ENCODE assay signal across 27 cellular contexts in genomic region chr12:49046129-49046895, GRCh38. TPM values are rescaled to one million over a fixed set of nuclear protein-coding genes. Genes with fewer than 3 reads are reported as not detected.
DNase-seq lines count a peak whose midpoint lies in the region; ATAC-seq and TF ChIP-seq lines count a peak whose summit lies in the region.
"Had no signal": no experiment of that assay in that cellular context is flagged by ENCODE, and none has a peak within 500 bp of the region (broad histone marks: within the 10 kb centered on the region; RNA-seq: fewer than 3 reads in every experiment).

No MANE protein-coding gene starts in this region.

- no peaks in the 10 kb centered on the region for H3K9me3 Mint-ChIP-seq in Calu3 (ENCODE audit: low read depth, unreplicated experiment)
- H3K9me3 Mint-ChIP-seq: CD4-positive, alpha-beta T cell had no signal

- H2BK5ac ChIP-seq in IMR-90 (ENCODE audit: low read depth, low read length, poor library complexity, severe bottlenecking): no peak overlapping the region

- H3K4me2 ChIP-seq in IMR-90 (ENCODE audit: low read depth, low read length) (no peak overlapping the region), osteoblast (ENCODE audit: insufficient read depth, low read length) (no peak overlapping the region)
- H3K4me2 ChIP-seq: BLaER1 had no signal

- H3K36me3 ChIP-seq in right atrium auricular region (peaks cover 100% of the 10 kb centered on the region), IMR-90 (ENCODE audit: control insufficient read depth, insufficient read depth, low read length) (peaks cover 87% of the 10 kb centered on the region), osteoblast (ENCODE audit: insufficient read depth, low read length) (peaks cover 94% of the 10 kb centered on the region)

- TF ChIP-seq CTCF in right atrium auricular region (IDR thresholded peaks at IDR 0.05) (no peak), IMR-90 (conservative IDR thresholded peaks at IDR 0.05; ENCODE audit: low read depth, low read length) (no peak), osteoblast (IDR thresholded peaks at IDR 0.05; ENCODE audit: extremely low read depth, low read depth, low read length) (no peak), Calu3 (IDR thresholded peaks at IDR 0.05; ENCODE audit: unreplicated experiment) (no peak)

- intact Hi-C loops in Right ventricle myocardium superior (cut with DNase I) (no loop called here), IMR-90 (cut with micrococcal nuclease) (no loop called here), left ventricle myocardium superior (cut with micrococcal nuclease) (no loop called here), Calu3 (cut with micrococcal nuclease; ENCODE audit: unreplicated experiment) (no loop called here)

- no peak for ATAC-seq in Right ventricle myocardium superior (ENCODE audit: poor library complexity)
- ATAC-seq in IMR-90 (ENCODE audit: low read depth): no peak
- peak; percentile 39 for ATAC-seq in left ventricle myocardium superior
- ATAC-seq: HepG2, K562 had no signal

- DNase-seq in Right ventricle myocardium superior (peak; percentile 39), right atrium auricular region (ENCODE audit: low spot score) (no peak), IMR-90 (no peak), left ventricle myocardium superior (no peak), osteoblast (ENCODE audit: insufficient read length, low spot score, missing footprints) (peak; percentile 50), Calu3 (no peak), caudate nucleus (lab: John Stamatoyannopoulos, UW) (no peak), T1000 (lab: John Stamatoyannopoulos, UW) (no peak)
- DNase-seq: CD4-positive, alpha-beta T cell; COR-L47; H7; Kasumi-1; MV-4-11; NCI-H1105; NCI-H146; NCI-H1930; NCI-H2107; NCI-H524 treated with DMSO at 0.1 percent for 48 hours; NCI-H82; RPMI8226; SHP77 treated with DMSO at 0.1 percent for 48 hours had no signal

- H3K4me3 Mint-ChIP-seq in Calu3 (ENCODE audit: low read depth, unreplicated experiment): no peak overlapping the region
- H3K4me3 Mint-ChIP-seq: CD4-positive, alpha-beta T cell had no signal

- no peak for TF ChIP-seq RAD21 in IMR-90 (IDR thresholded peaks at IDR 0.05; ENCODE audit: low read length)

- no peak overlapping the region for H2BK20ac ChIP-seq in IMR-90 (ENCODE audit: low read depth, low read length)

- dilution Hi-C loops in IMR-90 (cut with HindIII; ENCODE audit: low sequenced_read_pairs, unreplicated experiment): no loop called here

- no peaks in the 10 kb centered on the region for H3K4me1 Mint-ChIP-seq in Calu3 (ENCODE audit: low read depth, unreplicated experiment)

- H2BK120ac ChIP-seq in IMR-90 (ENCODE audit: low read depth, low read length): no peak overlapping the region

- H2AK9ac ChIP-seq in IMR-90 (replicated peaks; ENCODE audit: low read depth, low read length, poor library complexity): peak overlapping the region; percentile 61

- peaks cover 38% of the 10 kb centered on the region for H3K79me2 ChIP-seq in osteoblast (ENCODE audit: insufficient read depth, low read length)

- BruUV-seq in IMR-90 (replicated peaks; lab: Mats Ljungman, UMichigan) (no TSS peak), Calu3 (replicated peaks; lab: Mats Ljungman, UMichigan) (no TSS peak)

- peaks cover 51 to 71% of the 10 kb centered on the region in 2 experiments for H3K79me1 ChIP-seq in IMR-90 (ENCODE audit: low read depth in 1 of 2, low read length in 2 of 2)

- no peak overlapping the region for H4K91ac ChIP-seq in IMR-90 (ENCODE audit: insufficient read depth, low read depth, low read length)

- WGBS in IMR-90 (ENCODE audit: extremely low coverage in 2 of 2, insufficient read length in 1 of 2), 2 experiments: no CpG with 5 or more reads among the region's 12 CpGs

- peaks cover 49% of the 10 kb centered on the region for H3K36me3 Mint-ChIP-seq in Calu3 (ENCODE audit: insufficient read depth, unreplicated experiment)

- no peak overlapping the region for H2BK15ac ChIP-seq in IMR-90 (ENCODE audit: low read depth, low read length)

- no peak overlapping the region for H4K8ac ChIP-seq in IMR-90 (ENCODE audit: low read depth in 2 of 2, low read length in 2 of 2)

- CTCF ChIA-PET in IMR-90 (lab: Yijun Ruan, JAX) (no interaction called here), Calu3 (lab: Charles Lee) (interaction anchor here (0.7 kb wide), 1 partner anchor 9 kb away, joined by 3 read pairs; no protein-coding TSS in a partner anchor)

- H4K20me1 ChIP-seq in IMR-90 (ENCODE audit: insufficient read depth, low read length) (peaks cover 53% of the 10 kb centered on the region), osteoblast (ENCODE audit: insufficient read depth, low read length) (peaks cover 56% of the 10 kb centered on the region)

- no peak overlapping the region for H3K9ac ChIP-seq in IMR-90 (ENCODE audit: low read depth, low read length)
- H3K9ac ChIP-seq: BLaER1 had no signal

- H2AK5ac ChIP-seq in IMR-90 (ENCODE audit: low read depth, low read length): no peak overlapping the region

- H3K4me3 ChIP-seq in right atrium auricular region: no peak overlapping the region
- no peak overlapping the region for H3K4me3 ChIP-seq in IMR-90 (ENCODE audit: insufficient read depth, low read depth, low read length)
- no peak overlapping the region for H3K4me3 ChIP-seq in osteoblast (ENCODE audit: insufficient read depth, low read length)
- H3K4me3 ChIP-seq: BLaER1, K562 had no signal

- no peak overlapping the region for H3K56ac ChIP-seq in IMR-90 (ENCODE audit: extremely low read depth, insufficient read depth, low read length)

- H3K9me3 ChIP-seq in right atrium auricular region: no peaks in the 10 kb centered on the region
- no peaks in the 10 kb centered on the region for H3K9me3 ChIP-seq in IMR-90 (ENCODE audit: control insufficient read depth, insufficient read depth, low read length)
- H3K9me3 ChIP-seq in osteoblast (ENCODE audit: low read depth, low read length): no peaks in the 10 kb centered on the region
- H3K9me3 ChIP-seq: BLaER1 had no signal

- no peaks in the 10 kb centered on the region for H3K27me3 Mint-ChIP-seq in Calu3 (ENCODE audit: unreplicated experiment)
- H3K27me3 Mint-ChIP-seq: CD4-positive, alpha-beta T cell had no signal

- no peak overlapping the region for H3K18ac ChIP-seq in IMR-90 (ENCODE audit: low read depth, low read length)

- in situ Hi-C loops in IMR-90 (cut with MboI; ENCODE audit: low sequenced_read_pairs): no loop called here

- TF ChIP-seq POLR2A in IMR-90 (IDR thresholded peaks at IDR 0.05; ENCODE audit: low read depth, low read length): no peak

- H3K27ac ChIP-seq in right atrium auricular region: no peak overlapping the region
- no peak overlapping the region for H3K27ac ChIP-seq in IMR-90 (ENCODE audit: insufficient read depth, low read length)
- no peak overlapping the region for H3K27ac ChIP-seq in osteoblast (ENCODE audit: low read depth, low read length)
- H3K27ac ChIP-seq in caudate nucleus (ENCODE audit: low read depth, low read length): no peak overlapping the region
- H3K27ac ChIP-seq: BLaER1 had no signal

- no peak overlapping the region for H3K14ac ChIP-seq in IMR-90 (replicated peaks; ENCODE audit: low read depth, low read length)

- H3K27ac Mint-ChIP-seq in Calu3 (ENCODE audit: unreplicated experiment): no peak overlapping the region
- H3K27ac Mint-ChIP-seq: CD4-positive, alpha-beta T cell had no signal

- H2AFZ ChIP-seq in IMR-90 (replicated peaks; ENCODE audit: low read length, poor library complexity) (no peak overlapping the region), osteoblast (ENCODE audit: low read length) (no peak overlapping the region)

- peaks cover 12% of the 10 kb centered on the region for H3K9me1 ChIP-seq in IMR-90 (ENCODE audit: insufficient read depth, low read length)

- H4K5ac ChIP-seq in IMR-90 (ENCODE audit: low read depth, low read length): no peak overlapping the region

- H3K27me3 ChIP-seq in right atrium auricular region (no peaks in the 10 kb centered on the region), IMR-90 (ENCODE audit: control insufficient read depth, insufficient read depth, low read length) (no peaks in the 10 kb centered on the region), osteoblast (ENCODE audit: insufficient read depth, low read length) (no peaks in the 10 kb centered on the region)
- H3K27me3 ChIP-seq: BLaER1 had no signal

- no peak overlapping the region for H3K23ac ChIP-seq in IMR-90 (ENCODE audit: low read depth, low read length)

- POLR2A ChIA-PET in IMR-90 (lab: Charles Lee; ENCODE audit: unreplicated experiment): no interaction called here

- no peak overlapping the region for H3K4ac ChIP-seq in IMR-90 (ENCODE audit: low read depth, low read length)

- H3K4me1 ChIP-seq in right atrium auricular region (no peaks in the 10 kb centered on the region), IMR-90 (ENCODE audit: control insufficient read depth, insufficient read depth, low read length) (peaks cover 7% of the 10 kb centered on the region), osteoblast (ENCODE audit: insufficient read depth, low read length) (peaks cover 12% of the 10 kb centered on the region)
- H3K4me1 ChIP-seq: BLaER1 had no signal

RNA-seq across cellular contexts. Expression of gene KMT2D, which starts 14.3 kb away (rescaled TPM):
- 38.1 TPM for total RNA-seq in Right ventricle myocardium superior
- total RNA-seq in right atrium auricular region: 10 to 100 TPM; 39.9 to 49.1 TPM
- total RNA-seq in IMR-90 (2012; rRNA removed): 6.6 and 10.0 TPM in 2 replicates
- 24.8 and 25.2 TPM in 2 replicates for polyA plus RNA-seq in IMR-90 (2012; rRNA removed)
- 11.3 and 13.1 TPM in 2 replicates for polyA plus RNA-seq in IMR-90 (2012; cell fraction: cytosol; rRNA removed)
- 81.4 and 106 TPM in 2 replicates for polyA plus RNA-seq in IMR-90 (2012; cell fraction: nucleus; rRNA removed; ENCODE audit: low replicate concordance)
- 43.8 TPM for total RNA-seq in left ventricle myocardium superior
- 24.6 and 28.6 TPM in 2 replicates for total RNA-seq in osteoblast
- total RNA-seq in Calu3 (2022): 72.9 and 79.7 TPM in 2 replicates

RNA-seq across cellular contexts. Expression of gene RHEBL1, which starts 23.5 kb away (rescaled TPM):
- 0.48 TPM for total RNA-seq in Right ventricle myocardium superior
- under 1 TPM in 1 of 2 donors, not detected in 1; 0.35 TPM for total RNA-seq in right atrium auricular region
- total RNA-seq in IMR-90 (2012; rRNA removed): 0.56 and 0.72 TPM in 2 replicates
- polyA plus RNA-seq in IMR-90 (2012; rRNA removed): 0.39 and 0.62 TPM in 2 replicates
- 0.49 TPM in 1 of 2 replicates, not detected in the other for polyA plus RNA-seq in IMR-90 (2012; cell fraction: cytosol; rRNA removed)
- polyA plus RNA-seq in IMR-90 (2012; cell fraction: nucleus; rRNA removed; ENCODE audit: low replicate concordance): 0.39 and 0.55 TPM in 2 replicates
- 0.32 TPM for total RNA-seq in left ventricle myocardium superior
- total RNA-seq in osteoblast: 0.72 and 0.88 TPM in 2 replicates
- 2.0 and 2.6 TPM in 2 replicates for total RNA-seq in Calu3 (2022)

RNA-seq across cellular contexts. Expression of gene PRKAG1, which starts 27.7 kb away (rescaled TPM):
- total RNA-seq in Right ventricle myocardium superior (92.8 TPM), right atrium auricular region (10 to 100 TPM; 68.5 to 74.8 TPM), IMR-90 (2012; rRNA removed) (76.4 and 106 TPM in 2 replicates), left ventricle myocardium superior (78.1 TPM), osteoblast (81.3 and 89.0 TPM in 2 replicates), Calu3 (2022) (34.2 and 36.9 TPM in 2 replicates)
- polyA plus RNA-seq in IMR-90 (2012; rRNA removed): 67.8 and 81.1 TPM in 2 replicates
- 32.2 and 43.2 TPM in 2 replicates for polyA plus RNA-seq in IMR-90 (2012; cell fraction: cytosol; rRNA removed)
- polyA plus RNA-seq in IMR-90 (2012; cell fraction: nucleus; rRNA removed; ENCODE audit: low replicate concordance): 17.6 and 73.2 TPM in 2 replicates

RNA-seq across cellular contexts. Expression of gene DDN, which starts 47.1 kb away (rescaled TPM):
- total RNA-seq in Right ventricle myocardium superior (0.78 TPM), right atrium auricular region (under 1 TPM; 0.44 to 0.67 TPM), IMR-90 (2012; rRNA removed) (under 0.01 and 0.18 TPM in 2 replicates), left ventricle myocardium superior (0.77 TPM), osteoblast (under 0.01 and 0.29 TPM in 2 replicates), Calu3 (2022) (0.12 and 0.21 TPM in 2 replicates)
- polyA plus RNA-seq in IMR-90 (2012; rRNA removed): 0.21 and 0.22 TPM in 2 replicates
- polyA plus RNA-seq in IMR-90 (2012; cell fraction: cytosol; rRNA removed): 0.05 and 0.10 TPM in 2 replicates
- polyA plus RNA-seq in IMR-90 (2012; cell fraction: nucleus; rRNA removed; ENCODE audit: low replicate concordance): 0.95 and 1.1 TPM in 2 replicates
- total RNA-seq: M059J had no signal

RNA-seq across cellular contexts. Expression of gene DHH, which starts 48.3 kb away (rescaled TPM):
- total RNA-seq in Right ventricle myocardium superior: 0.32 TPM
- total RNA-seq in right atrium auricular region: under 1 TPM; 0.35 to 0.56 TPM
- total RNA-seq in IMR-90 (2012; rRNA removed): under 0.01 TPM in 2 replicates
- polyA plus RNA-seq in IMR-90 (2012; rRNA removed): 0.01 and 0.07 TPM in 2 replicates
- 0.01 and 0.05 TPM in 2 replicates for polyA plus RNA-seq in IMR-90 (2012; cell fraction: cytosol; rRNA removed)
- polyA plus RNA-seq in IMR-90 (2012; cell fraction: nucleus; rRNA removed; ENCODE audit: low replicate concordance): 0.08 and 0.25 TPM in 2 replicates
- total RNA-seq in left ventricle myocardium superior: 0.52 TPM
- total RNA-seq in osteoblast: under 0.01 TPM in 1 of 2 replicates, not detected in the other
- total RNA-seq in Calu3 (2022): not detected in 2 replicates
- total RNA-seq: H7, HepG2, HT1080, M059J had no signal
- polyA plus RNA-seq: AG04450, HepG2 had no signal

Comparison
In these comparisons a context has a peak if more than half of its experiments do, and no peak if none do; other contexts are left out.
1. DNase-seq: peak in Right ventricle myocardium superior (single experiment) and osteoblast (single experiment); none in right atrium auricular region (single experiment), IMR-90 (single experiment), left ventricle myocardium superior (single experiment), Calu3 (single experiment), caudate nucleus (0 of 61) and T1000 (single experiment).